1 cellular context compared by ENCODE assay signal in the genomic region with DNA sequence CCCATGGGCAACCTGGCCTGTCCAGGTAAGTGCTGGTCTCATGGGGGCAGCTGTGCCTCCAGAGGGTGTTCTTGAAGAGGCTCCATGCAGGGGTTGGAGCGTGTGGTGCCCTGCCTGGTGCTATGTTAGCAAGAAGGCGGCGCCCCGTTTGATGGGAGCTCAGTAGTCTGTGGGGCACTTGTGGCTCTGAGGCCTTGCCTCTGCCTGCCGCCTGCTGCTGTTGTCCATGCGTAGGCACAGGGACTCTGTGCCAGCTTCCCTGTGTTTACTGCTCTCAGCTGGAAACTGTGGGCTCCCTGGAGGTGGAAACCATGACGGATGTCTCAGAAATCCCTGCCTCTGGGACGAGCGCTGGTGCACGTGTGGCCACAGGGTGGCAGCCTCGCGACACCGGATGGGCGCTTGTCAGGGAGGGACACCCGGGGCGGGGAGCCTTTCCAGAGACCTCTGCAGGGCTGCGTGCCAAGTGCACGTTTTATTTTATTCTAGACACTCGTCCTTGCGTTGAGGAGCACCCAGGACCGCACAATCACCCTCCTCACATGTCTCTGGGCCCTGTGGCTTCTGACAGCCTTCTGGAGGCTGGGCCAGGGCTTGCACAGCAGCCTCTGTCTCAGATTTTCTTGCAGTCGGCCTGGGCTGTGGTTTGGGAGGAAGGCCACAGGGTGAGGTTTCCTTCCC.
TF ChIP-seq lines count a peak whose summit lies in the region.

No MANE protein-coding gene starts in this region.

TF ChIP-seq in HepG2, 621 proteins besides CTCF, POLR2A, EP300 and RAD21 (continued from another document and continues in another):
- TF ChIP-seq, protein P1, sequence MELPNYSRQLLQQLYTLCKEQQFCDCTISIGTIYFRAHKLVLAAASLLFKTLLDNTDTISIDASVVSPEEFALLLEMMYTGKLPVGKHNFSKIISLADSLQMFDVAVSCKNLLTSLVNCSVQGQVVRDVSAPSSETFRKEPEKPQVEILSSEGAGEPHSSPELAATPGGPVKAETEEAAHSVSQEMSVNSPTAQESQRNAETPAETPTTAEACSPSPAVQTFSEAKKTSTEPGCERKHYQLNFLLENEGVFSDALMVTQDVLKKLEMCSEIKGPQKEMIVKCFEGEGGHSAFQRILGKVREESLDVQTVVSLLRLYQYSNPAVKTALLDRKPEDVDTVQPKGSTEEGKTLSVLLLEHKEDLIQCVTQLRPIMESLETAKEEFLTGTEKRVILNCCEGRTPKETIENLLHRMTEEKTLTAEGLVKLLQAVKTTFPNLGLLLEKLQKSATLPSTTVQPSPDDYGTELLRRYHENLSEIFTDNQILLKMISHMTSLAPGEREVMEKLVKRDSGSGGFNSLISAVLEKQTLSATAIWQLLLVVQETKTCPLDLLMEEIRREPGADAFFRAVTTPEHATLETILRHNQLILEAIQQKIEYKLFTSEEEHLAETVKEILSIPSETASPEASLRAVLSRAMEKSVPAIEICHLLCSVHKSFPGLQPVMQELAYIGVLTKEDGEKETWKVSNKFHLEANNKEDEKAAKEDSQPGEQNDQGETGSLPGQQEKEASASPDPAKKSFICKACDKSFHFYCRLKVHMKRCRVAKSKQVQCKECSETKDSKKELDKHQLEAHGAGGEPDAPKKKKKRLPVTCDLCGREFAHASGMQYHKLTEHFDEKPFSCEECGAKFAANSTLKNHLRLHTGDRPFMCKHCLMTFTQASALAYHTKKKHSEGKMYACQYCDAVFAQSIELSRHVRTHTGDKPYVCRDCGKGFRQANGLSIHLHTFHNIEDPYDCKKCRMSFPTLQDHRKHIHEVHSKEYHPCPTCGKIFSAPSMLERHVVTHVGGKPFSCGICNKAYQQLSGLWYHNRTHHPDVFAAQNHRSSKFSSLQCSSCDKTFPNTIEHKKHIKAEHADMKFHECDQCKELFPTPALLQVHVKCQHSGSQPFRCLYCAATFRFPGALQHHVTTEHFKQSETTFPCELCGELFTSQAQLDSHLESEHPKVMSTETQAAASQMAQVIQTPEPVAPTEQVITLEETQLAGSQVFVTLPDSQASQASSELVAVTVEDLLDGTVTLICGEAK (IDR thresholded peaks at IDR 0.05) = no peak
- TF ChIP-seq, protein P1 (CRISPR knock-in tag; IDR thresholded peaks at IDR 0.05) = no peak
- TF ChIP-seq, protein P2, sequence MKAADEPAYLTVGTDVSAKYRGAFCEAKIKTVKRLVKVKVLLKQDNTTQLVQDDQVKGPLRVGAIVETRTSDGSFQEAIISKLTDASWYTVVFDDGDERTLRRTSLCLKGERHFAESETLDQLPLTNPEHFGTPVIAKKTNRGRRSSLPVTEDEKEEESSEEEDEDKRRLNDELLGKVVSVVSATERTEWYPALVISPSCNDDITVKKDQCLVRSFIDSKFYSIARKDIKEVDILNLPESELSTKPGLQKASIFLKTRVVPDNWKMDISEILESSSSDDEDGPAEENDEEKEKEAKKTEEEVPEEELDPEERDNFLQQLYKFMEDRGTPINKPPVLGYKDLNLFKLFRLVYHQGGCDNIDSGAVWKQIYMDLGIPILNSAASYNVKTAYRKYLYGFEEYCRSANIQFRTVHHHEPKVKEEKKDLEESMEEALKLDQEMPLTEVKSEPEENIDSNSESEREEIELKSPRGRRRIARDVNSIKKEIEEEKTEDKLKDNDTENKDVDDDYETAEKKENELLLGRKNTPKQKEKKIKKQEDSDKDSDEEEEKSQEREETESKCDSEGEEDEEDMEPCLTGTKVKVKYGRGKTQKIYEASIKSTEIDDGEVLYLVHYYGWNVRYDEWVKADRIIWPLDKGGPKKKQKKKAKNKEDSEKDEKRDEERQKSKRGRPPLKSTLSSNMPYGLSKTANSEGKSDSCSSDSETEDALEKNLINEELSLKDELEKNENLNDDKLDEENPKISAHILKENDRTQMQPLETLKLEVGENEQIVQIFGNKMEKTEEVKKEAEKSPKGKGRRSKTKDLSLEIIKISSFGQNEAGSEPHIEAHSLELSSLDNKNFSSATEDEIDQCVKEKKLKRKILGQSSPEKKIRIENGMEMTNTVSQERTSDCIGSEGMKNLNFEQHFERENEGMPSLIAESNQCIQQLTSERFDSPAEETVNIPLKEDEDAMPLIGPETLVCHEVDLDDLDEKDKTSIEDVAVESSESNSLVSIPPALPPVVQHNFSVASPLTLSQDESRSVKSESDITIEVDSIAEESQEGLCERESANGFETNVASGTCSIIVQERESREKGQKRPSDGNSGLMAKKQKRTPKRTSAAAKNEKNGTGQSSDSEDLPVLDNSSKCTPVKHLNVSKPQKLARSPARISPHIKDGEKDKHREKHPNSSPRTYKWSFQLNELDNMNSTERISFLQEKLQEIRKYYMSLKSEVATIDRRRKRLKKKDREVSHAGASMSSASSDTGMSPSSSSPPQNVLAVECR (CRISPR knock-in tag; IDR thresholded peaks at IDR 0.05; ENCODE audit: borderline replicate concordance) = peak; percentile 12; the same call in 1 of the 2 replicates
- TF ChIP-seq, protein P3, sequence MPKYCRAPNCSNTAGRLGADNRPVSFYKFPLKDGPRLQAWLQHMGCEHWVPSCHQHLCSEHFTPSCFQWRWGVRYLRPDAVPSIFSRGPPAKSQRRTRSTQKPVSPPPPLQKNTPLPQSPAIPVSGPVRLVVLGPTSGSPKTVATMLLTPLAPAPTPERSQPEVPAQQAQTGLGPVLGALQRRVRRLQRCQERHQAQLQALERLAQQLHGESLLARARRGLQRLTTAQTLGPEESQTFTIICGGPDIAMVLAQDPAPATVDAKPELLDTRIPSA (CRISPR knock-in tag; IDR thresholded peaks at IDR 0.05; ENCODE audit: borderline replicate concordance) = no peak
- TF ChIP-seq, protein P4, sequence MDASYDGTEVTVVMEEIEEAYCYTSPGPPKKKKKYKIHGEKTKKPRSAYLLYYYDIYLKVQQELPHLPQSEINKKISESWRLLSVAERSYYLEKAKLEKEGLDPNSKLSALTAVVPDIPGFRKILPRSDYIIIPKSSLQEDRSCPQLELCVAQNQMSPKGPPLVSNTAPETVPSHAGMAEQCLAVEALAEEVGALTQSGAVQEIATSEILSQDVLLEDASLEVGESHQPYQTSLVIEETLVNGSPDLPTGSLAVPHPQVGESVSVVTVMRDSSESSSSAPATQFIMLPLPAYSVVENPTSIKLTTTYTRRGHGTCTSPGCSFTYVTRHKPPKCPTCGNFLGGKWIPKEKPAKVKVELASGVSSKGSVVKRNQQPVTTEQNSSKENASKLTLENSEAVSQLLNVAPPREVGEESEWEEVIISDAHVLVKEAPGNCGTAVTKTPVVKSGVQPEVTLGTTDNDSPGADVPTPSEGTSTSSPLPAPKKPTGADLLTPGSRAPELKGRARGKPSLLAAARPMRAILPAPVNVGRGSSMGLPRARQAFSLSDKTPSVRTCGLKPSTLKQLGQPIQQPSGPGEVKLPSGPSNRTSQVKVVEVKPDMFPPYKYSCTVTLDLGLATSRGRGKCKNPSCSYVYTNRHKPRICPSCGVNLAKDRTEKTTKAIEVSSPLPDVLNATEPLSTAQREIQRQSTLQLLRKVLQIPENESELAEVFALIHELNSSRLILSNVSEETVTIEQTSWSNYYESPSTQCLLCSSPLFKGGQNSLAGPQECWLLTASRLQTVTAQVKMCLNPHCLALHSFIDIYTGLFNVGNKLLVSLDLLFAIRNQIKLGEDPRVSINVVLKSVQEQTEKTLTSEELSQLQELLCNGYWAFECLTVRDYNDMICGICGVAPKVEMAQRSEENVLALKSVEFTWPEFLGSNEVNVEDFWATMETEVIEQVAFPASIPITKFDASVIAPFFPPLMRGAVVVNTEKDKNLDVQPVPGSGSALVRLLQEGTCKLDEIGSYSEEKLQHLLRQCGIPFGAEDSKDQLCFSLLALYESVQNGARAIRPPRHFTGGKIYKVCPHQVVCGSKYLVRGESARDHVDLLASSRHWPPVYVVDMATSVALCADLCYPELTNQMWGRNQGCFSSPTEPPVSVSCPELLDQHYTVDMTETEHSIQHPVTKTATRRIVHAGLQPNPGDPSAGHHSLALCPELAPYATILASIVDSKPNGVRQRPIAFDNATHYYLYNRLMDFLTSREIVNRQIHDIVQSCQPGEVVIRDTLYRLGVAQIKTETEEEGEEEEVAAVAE (CRISPR knock-in tag; IDR thresholded peaks at IDR 0.05; ENCODE audit: borderline replicate concordance) = no peak
- TF ChIP-seq ARNT (IDR thresholded peaks at IDR 0.05) (no peak), ZNF501 (CRISPR knock-in tag; IDR thresholded peaks at IDR 0.05) (peak; percentile 69), ZNF34 (CRISPR knock-in tag; IDR thresholded peaks at IDR 0.05; ENCODE audit: borderline replicate concordance) (no peak), ZNF253 (CRISPR knock-in tag; IDR thresholded peaks at IDR 0.05; ENCODE audit: borderline replicate concordance) (no peak), ATF7-NPFF (CRISPR knock-in tag; IDR thresholded peaks at IDR 0.05; ENCODE audit: low read depth) (no peak), XRCC5 (optimal IDR thresholded peaks at IDR 0.05; ENCODE audit: low read length) (peak; percentile 79), PHF21A (CRISPR knock-in tag; IDR thresholded peaks at IDR 0.05) (no peak), FOXC1 (CRISPR knock-in tag; IDR thresholded peaks at IDR 0.05; ENCODE audit: borderline replicate concordance) (no peak), SMYD3 (CRISPR knock-in tag; IDR thresholded peaks at IDR 0.05) (no peak), ZKSCAN1 (IDR thresholded peaks at IDR 0.05; ENCODE audit: low read length) (no peak), ZNF775 (CRISPR knock-in tag; IDR thresholded peaks at IDR 0.05; ENCODE audit: borderline replicate concordance) (no peak), ZNF460 (CRISPR knock-in tag; IDR thresholded peaks at IDR 0.05; ENCODE audit: borderline replicate concordance) (no peak)
- TF ChIP-seq, protein P5, sequence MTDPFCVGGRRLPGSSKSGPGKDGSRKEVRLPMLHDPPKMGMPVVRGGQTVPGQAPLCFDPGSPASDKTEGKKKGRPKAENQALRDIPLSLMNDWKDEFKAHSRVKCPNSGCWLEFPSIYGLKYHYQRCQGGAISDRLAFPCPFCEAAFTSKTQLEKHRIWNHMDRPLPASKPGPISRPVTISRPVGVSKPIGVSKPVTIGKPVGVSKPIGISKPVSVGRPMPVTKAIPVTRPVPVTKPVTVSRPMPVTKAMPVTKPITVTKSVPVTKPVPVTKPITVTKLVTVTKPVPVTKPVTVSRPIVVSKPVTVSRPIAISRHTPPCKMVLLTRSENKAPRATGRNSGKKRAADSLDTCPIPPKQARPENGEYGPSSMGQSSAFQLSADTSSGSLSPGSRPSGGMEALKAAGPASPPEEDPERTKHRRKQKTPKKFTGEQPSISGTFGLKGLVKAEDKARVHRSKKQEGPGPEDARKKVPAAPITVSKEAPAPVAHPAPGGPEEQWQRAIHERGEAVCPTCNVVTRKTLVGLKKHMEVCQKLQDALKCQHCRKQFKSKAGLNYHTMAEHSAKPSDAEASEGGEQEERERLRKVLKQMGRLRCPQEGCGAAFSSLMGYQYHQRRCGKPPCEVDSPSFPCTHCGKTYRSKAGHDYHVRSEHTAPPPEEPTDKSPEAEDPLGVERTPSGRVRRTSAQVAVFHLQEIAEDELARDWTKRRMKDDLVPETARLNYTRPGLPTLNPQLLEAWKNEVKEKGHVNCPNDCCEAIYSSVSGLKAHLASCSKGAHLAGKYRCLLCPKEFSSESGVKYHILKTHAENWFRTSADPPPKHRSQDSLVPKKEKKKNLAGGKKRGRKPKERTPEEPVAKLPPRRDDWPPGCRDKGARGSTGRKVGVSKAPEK (CRISPR knock-in tag; IDR thresholded peaks at IDR 0.05; ENCODE audit: borderline replicate concordance) = 0 out of 2 replicates have a peak, but pooled peaks have one; percentile 36
- TF ChIP-seq, protein P6, sequence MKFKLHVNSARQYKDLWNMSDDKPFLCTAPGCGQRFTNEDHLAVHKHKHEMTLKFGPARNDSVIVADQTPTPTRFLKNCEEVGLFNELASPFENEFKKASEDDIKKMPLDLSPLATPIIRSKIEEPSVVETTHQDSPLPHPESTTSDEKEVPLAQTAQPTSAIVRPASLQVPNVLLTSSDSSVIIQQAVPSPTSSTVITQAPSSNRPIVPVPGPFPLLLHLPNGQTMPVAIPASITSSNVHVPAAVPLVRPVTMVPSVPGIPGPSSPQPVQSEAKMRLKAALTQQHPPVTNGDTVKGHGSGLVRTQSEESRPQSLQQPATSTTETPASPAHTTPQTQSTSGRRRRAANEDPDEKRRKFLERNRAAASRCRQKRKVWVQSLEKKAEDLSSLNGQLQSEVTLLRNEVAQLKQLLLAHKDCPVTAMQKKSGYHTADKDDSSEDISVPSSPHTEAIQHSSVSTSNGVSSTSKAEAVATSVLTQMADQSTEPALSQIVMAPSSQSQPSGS (CRISPR knock-in tag; IDR thresholded peaks at IDR 0.05) = no peak
- TF ChIP-seq, protein P7, sequence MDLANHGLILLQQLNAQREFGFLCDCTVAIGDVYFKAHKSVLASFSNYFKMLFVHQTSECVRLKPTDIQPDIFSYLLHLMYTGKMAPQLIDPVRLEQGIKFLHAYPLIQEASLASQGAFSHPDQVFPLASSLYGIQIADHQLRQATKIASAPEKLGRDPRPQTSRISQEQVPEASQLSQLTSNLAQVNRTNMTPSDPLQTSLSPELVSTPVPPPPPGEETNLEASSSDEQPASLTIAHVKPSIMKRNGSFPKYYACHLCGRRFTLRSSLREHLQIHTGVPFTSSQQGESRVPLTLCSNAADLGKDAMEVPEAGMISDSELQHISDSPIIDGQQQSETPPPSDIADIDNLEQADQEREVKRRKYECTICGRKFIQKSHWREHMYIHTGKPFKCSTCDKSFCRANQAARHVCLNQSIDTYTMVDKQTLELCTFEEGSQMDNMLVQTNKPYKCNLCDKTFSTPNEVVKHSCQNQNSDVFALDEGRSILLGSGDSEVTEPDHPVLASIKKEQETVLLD (CRISPR knock-in tag; IDR thresholded peaks at IDR 0.05; ENCODE audit: low read depth) = no peak
- TF ChIP-seq, protein P8, sequence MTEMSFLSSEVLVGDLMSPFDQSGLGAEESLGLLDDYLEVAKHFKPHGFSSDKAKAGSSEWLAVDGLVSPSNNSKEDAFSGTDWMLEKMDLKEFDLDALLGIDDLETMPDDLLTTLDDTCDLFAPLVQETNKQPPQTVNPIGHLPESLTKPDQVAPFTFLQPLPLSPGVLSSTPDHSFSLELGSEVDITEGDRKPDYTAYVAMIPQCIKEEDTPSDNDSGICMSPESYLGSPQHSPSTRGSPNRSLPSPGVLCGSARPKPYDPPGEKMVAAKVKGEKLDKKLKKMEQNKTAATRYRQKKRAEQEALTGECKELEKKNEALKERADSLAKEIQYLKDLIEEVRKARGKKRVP (CRISPR knock-in tag; IDR thresholded peaks at IDR 0.05) = no peak
